Comparison of ENCODE assay signal across 1 cellular context in genomic region chr11:6389921-6390717, GRCh38.
TF ChIP-seq lines count a peak whose summit lies in the region.

Gene SMPD1 (plus strand): TSS chr11:6390474. CDS start chr11:6390599, 125 bp downstream.

TF ChIP-seq in HepG2, 621 proteins besides CTCF, POLR2A, EP300 and RAD21 (continued from another document and continues in another):
- TF ChIP-seq ZXDC (CRISPR knock-in tag; IDR thresholded peaks at IDR 0.05) (no peak), RCOR2 (CRISPR knock-in tag; IDR thresholded peaks at IDR 0.05) (no peak), GZF1 (CRISPR knock-in tag; IDR thresholded peaks at IDR 0.05) (no peak), KLF11 (CRISPR knock-in tag; IDR thresholded peaks at IDR 0.05) (no peak), ZSCAN21 (CRISPR knock-in tag; IDR thresholded peaks at IDR 0.05; ENCODE audit: borderline replicate concordance) (peak; percentile 58; the same call in 1 of the 2 replicates), MAX (IDR thresholded peaks at IDR 0.05) (peak; percentile 61; the same call in 1 of the 2 replicates), SRSF9 (IDR thresholded peaks at IDR 0.05; ENCODE audit: borderline replicate concordance, insufficient read depth, low read depth, low read length, poor library complexity, severe bottlenecking) (no peak), ZNF772 (CRISPR knock-in tag; IDR thresholded peaks at IDR 0.05) (peak; percentile 56), CCDC6 (CRISPR knock-in tag; IDR thresholded peaks at IDR 0.05) (no peak; the same call in 1 of the 2 replicates), GLI4 (CRISPR knock-in tag; IDR thresholded peaks at IDR 0.05; ENCODE audit: borderline replicate concordance) (no peak), RBFOX2 (IDR thresholded peaks at IDR 0.05; ENCODE audit: low read depth, low read length) (peak; percentile 68), ZNF782 (CRISPR knock-in tag; IDR thresholded peaks at IDR 0.05; ENCODE audit: borderline replicate concordance) (peak; percentile 87; the same call in 1 of the 2 replicates), SP4 (CRISPR knock-in tag; IDR thresholded peaks at IDR 0.05) (peak; percentile 91), NR2F6 (IDR thresholded peaks at IDR 0.05) (peak; percentile 78), NR2F6 (CRISPR knock-in tag; IDR thresholded peaks at IDR 0.05) (peak; percentile 91), CERS6 (CRISPR knock-in tag; IDR thresholded peaks at IDR 0.05) (no peak), SIX1 (CRISPR knock-in tag; IDR thresholded peaks at IDR 0.05; ENCODE audit: borderline replicate concordance) (no peak), BORCS8-MEF2B (CRISPR knock-in tag; IDR thresholded peaks at IDR 0.05) (0 out of 2 replicates have a peak, but pooled peaks have one; percentile 16), ESRRA (CRISPR knock-in tag; IDR thresholded peaks at IDR 0.05; ENCODE audit: low read depth) (0 out of 2 replicates have a peak, but pooled peaks have one; percentile 36), TGIF2 (CRISPR knock-in tag; IDR thresholded peaks at IDR 0.05) (peak; percentile 92; the same call in 1 of the 2 replicates), IRF2 (CRISPR knock-in tag; IDR thresholded peaks at IDR 0.05) (peak; percentile 53; the same call in 1 of the 2 replicates), MEIS2 (CRISPR knock-in tag; IDR thresholded peaks at IDR 0.05) (peak; percentile 77; the same call in 1 of the 2 replicates), ZSCAN20 (CRISPR knock-in tag; IDR thresholded peaks at IDR 0.05; ENCODE audit: borderline replicate concordance) (no peak), YEATS4 (CRISPR knock-in tag; IDR thresholded peaks at IDR 0.05; ENCODE audit: borderline replicate concordance) (peak; percentile 28; the same call in 1 of the 2 replicates), MLLT10 (CRISPR knock-in tag; IDR thresholded peaks at IDR 0.05) (no peak), ZNF276 (CRISPR knock-in tag; IDR thresholded peaks at IDR 0.05; ENCODE audit: low read depth) (0 out of 2 replicates have a peak, but pooled peaks have one; percentile 51), IRF1 (CRISPR knock-in tag; IDR thresholded peaks at IDR 0.05; ENCODE audit: low read depth) (no peak), NFE2 (CRISPR knock-in tag; IDR thresholded peaks at IDR 0.05) (no peak), ZGPAT (CRISPR knock-in tag; IDR thresholded peaks at IDR 0.05) (peak; percentile 78; the same call in 1 of the 2 replicates), ZNF639 (CRISPR knock-in tag; conservative IDR thresholded peaks at IDR 0.05) (no peak; the same call in 1 of the 2 replicates), ZNF775 (CRISPR knock-in tag; IDR thresholded peaks at IDR 0.05; ENCODE audit: borderline replicate concordance) (no peak), ZFP41 (CRISPR knock-in tag; IDR thresholded peaks at IDR 0.05; ENCODE audit: borderline replicate concordance) (no peak), PAXIP1 (CRISPR knock-in tag; conservative IDR thresholded peaks at IDR 0.05) (peak; percentile 54), ZNF7 (CRISPR knock-in tag; IDR thresholded peaks at IDR 0.05) (no peak), ZNF124 (CRISPR knock-in tag; IDR thresholded peaks at IDR 0.05) (no peak), TBL1XR1 (IDR thresholded peaks at IDR 0.05; ENCODE audit: borderline replicate concordance, low read length, partially characterized antibody) (peak; percentile 26), HINFP (CRISPR knock-in tag; IDR thresholded peaks at IDR 0.05; ENCODE audit: low read depth) (peak; percentile 46; the same call in 1 of the 2 replicates), TFDP1 (CRISPR knock-in tag; IDR thresholded peaks at IDR 0.05; ENCODE audit: borderline replicate concordance) (peak; percentile 65; the same call in 1 of the 2 replicates), CHD2 (IDR thresholded peaks at IDR 0.05; ENCODE audit: low read depth, low read length) (no peak), PHF8 (CRISPR knock-in tag; IDR thresholded peaks at IDR 0.05) (peak; percentile 76), RXRB (CRISPR knock-in tag; IDR thresholded peaks at IDR 0.05; ENCODE audit: borderline replicate concordance) (no peak), ZNF768 (CRISPR knock-in tag; IDR thresholded peaks at IDR 0.05) (peak; percentile 22; the same call in 1 of the 2 replicates), GABPB1 (CRISPR knock-in tag; IDR thresholded peaks at IDR 0.05) (peak; percentile 91), ZNF562 (CRISPR knock-in tag; IDR thresholded peaks at IDR 0.05; ENCODE audit: borderline replicate concordance) (no peak), ZNF414 (CRISPR knock-in tag; IDR thresholded peaks at IDR 0.05) (peak; percentile 46; the same call in 1 of the 2 replicates), ZNF513 (CRISPR knock-in tag; conservative IDR thresholded peaks at IDR 0.05) (no peak)
